In genomic region chr15:56672721-56673120, GRCh38 we compare ENCODE assay signal across 28 cellular contexts.
DNase-seq lines count a peak whose midpoint lies in the region; TF ChIP-seq lines count a peak whose summit lies in the region.
"Had no signal": no experiment of that assay in that cellular context is flagged by ENCODE, and none has a peak within 500 bp of the region (broad histone marks: within the 10 kb centered on the region; RNA-seq: fewer than 3 reads in every experiment).

No MANE protein-coding gene starts in this region.

- DNase-seq in AG09309 (ENCODE audit: low read depth) = peak; percentile 50
- peak; percentile 12 for DNase-seq in M059J (ENCODE audit: low read depth)
- no peak for DNase-seq in chondrocyte (ENCODE audit: low spot score)
- peak; percentile 65 for DNase-seq in myocyte (ENCODE audit: low read depth)
- no peak for DNase-seq in coronary artery (ENCODE audit: low spot score)
- no peak for DNase-seq in NCI-H2029 (lab: John Stamatoyannopoulos, UW)
- DNase-seq in activated CD4-positive, alpha-beta T cell treated with anti-CD3 and anti-CD28 coated beads for 48 hours = no peak
- DNase-seq in activated T-cell treated with anti-CD3 and anti-CD28 coated beads for 4 hours = no peak
- DNase-seq: activated CD4-positive, alpha-beta T cell treated with anti-CD3 and anti-CD28 coated beads for 36 hours; cortex of kidney; gastrocnemius medialis; H7; islet precursor cell; MM.1S; mucosa of descending colon; NCI-H1417 treated with DMSO at 0.1 percent for 48 hours; NCI-H524 treated with DMSO at 0.1 percent for 48 hours; posterior cingulate gyrus; stimulated activated CD4-positive, alpha-beta T cell treated with anti-CD3 and anti-CD28 coated beads, Interleukin-4, amount 100 ng/mL, for 1 hour; stimulated activated naive CD4-positive, alpha-beta T cell treated with Interleukin-2 at 50 U/mL for 16 hours; T-helper 1 cell; thyroid gland had no signal

- H3K27ac ChIP-seq in coronary artery = no peak overlapping the region
- H3K27ac ChIP-seq: BLaER1 treated with 17β-estradiol and CSF1 and Interleukin-3, amounts not matched to agents 10 nM and 100 nM; gastrocnemius medialis; SJSA1; thyroid gland had no signal

- TF ChIP-seq CTCF in AG09309 (IDR thresholded peaks at IDR 0.05; ENCODE audit: control insufficient read depth, insufficient read depth, low read depth, low read length, missing control alignments) (no peak), chondrocyte (IDR thresholded peaks at IDR 0.05) (no peak), coronary artery (IDR thresholded peaks at IDR 0.05) (no peak)

- no peak overlapping the region for H3K4me3 Mint-ChIP-seq in chondrocyte (ENCODE audit: unreplicated experiment)
- H3K4me3 Mint-ChIP-seq: activated CD4-positive, alpha-beta T cell treated with anti-CD3 and anti-CD28 coated beads for 36 hours; activated naive CD4-positive, alpha-beta T cell treated with anti-CD3 and anti-CD28 coated beads, Interleukin-2, amount 50 U/mL, for 24 hours; activated T-helper 1 cell treated with anti-CD3 and anti-CD28 coated beads, Interleukin-12 subunit alpha, Interleukin-12 subunit beta, Interleukin-2, Interleukin-4 antibody, amounts not matched to agents 30 ng/mL and 10 ng/mL and 1 ng/mL, durations not matched to agents 14 hours and 24 hours and 36 hours; brain; neural crest cell had no signal

- no peaks in the 10 kb centered on the region for H3K27me3 Mint-ChIP-seq in chondrocyte (ENCODE audit: low read depth)
- H3K27me3 Mint-ChIP-seq: activated CD4-positive, alpha-beta T cell treated with anti-CD3 and anti-CD28 coated beads for 36 hours; activated naive CD4-positive, alpha-beta T cell treated with anti-CD3 and anti-CD28 coated beads, Interleukin-2, amount 50 U/mL, for 24 hours had no signal

- peaks cover 8% of the 10 kb centered on the region for H3K4me1 Mint-ChIP-seq in chondrocyte (ENCODE audit: low read depth)
- H3K4me1 Mint-ChIP-seq: activated CD4-positive, alpha-beta T cell treated with anti-CD3 and anti-CD28 coated beads for 36 hours; activated naive CD4-positive, alpha-beta T cell treated with anti-CD3 and anti-CD28 coated beads, Interleukin-2, amount 50 U/mL, for 24 hours; brain; neural crest cell had no signal

- no peak overlapping the region for H3K4me3 ChIP-seq in AG09309 (ENCODE audit: control insufficient read depth, low read depth, low read length)
- no peak overlapping the region for H3K4me3 ChIP-seq in coronary artery
- H3K4me3 ChIP-seq: BLaER1 treated with 17β-estradiol and CSF1 and Interleukin-3, amounts not matched to agents 10 nM and 100 nM; gastrocnemius medialis; mucosa of descending colon; SJSA1; thyroid gland had no signal

- peaks cover 15% of the 10 kb centered on the region for H3K36me3 Mint-ChIP-seq in chondrocyte (ENCODE audit: low read depth)
- H3K36me3 Mint-ChIP-seq: brain had no signal

- H3K27ac Mint-ChIP-seq in chondrocyte (ENCODE audit: unreplicated experiment) = peak overlapping the region; percentile 4
- H3K27ac Mint-ChIP-seq: activated CD4-positive, alpha-beta T cell treated with anti-CD3 and anti-CD28 coated beads for 36 hours; activated naive CD4-positive, alpha-beta T cell treated with anti-CD3 and anti-CD28 coated beads, Interleukin-2, amount 50 U/mL, for 24 hours; activated T-helper 1 cell treated with anti-CD3 and anti-CD28 coated beads, Interleukin-12 subunit alpha, Interleukin-12 subunit beta, Interleukin-2, Interleukin-4 antibody, amounts not matched to agents 30 ng/mL and 10 ng/mL and 1 ng/mL, durations not matched to agents 14 hours and 24 hours and 36 hours; brain had no signal

- H3K9me3 Mint-ChIP-seq in chondrocyte (ENCODE audit: low read depth) = peaks cover 7% of the 10 kb centered on the region
- H3K9me3 Mint-ChIP-seq: activated naive CD4-positive, alpha-beta T cell treated with anti-CD3 and anti-CD28 coated beads, Interleukin-2, amount 50 U/mL, for 24 hours; activated T-helper 1 cell treated with anti-CD3 and anti-CD28 coated beads, Interleukin-12 subunit alpha, Interleukin-12 subunit beta, Interleukin-2, Interleukin-4 antibody, amounts not matched to agents 30 ng/mL and 10 ng/mL and 1 ng/mL, durations not matched to agents 14 hours and 24 hours and 36 hours; neural crest cell had no signal

Comparison
In these comparisons a context has a peak if more than half of its experiments do, and no peak if none do; other contexts are left out.
1. DNase-seq: peak in AG09309 (single experiment), M059J (single experiment) and myocyte (single experiment); none in chondrocyte (single experiment), coronary artery (single experiment), NCI-H2029 (single experiment), activated CD4-positive, alpha-beta T cell treated with anti-CD3 and anti-CD28 coated beads for 48 hours (single experiment) and activated T-cell treated with anti-CD3 and anti-CD28 coated beads for 4 hours (single experiment).